Comparison of ENCODE assay signal across 12 cellular contexts in the genomic region with DNA sequence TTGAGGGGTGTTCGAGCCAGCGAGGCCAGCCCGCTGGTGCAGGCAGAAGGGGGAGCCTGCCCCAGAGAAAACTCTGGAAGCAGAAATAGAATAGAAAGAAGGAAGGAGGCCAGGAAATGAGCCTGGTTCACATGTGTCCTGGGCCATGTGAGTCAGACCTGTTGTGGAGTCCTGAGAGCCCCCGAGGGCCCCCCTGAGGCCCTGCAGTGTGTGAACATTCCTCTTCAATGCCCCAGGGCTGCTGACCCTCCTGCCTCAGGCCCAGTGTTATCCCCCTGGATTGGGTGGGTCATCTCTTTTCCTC. TPM values are rescaled to one million over a fixed set of nuclear protein-coding genes. Genes with fewer than 3 reads are reported as not detected.
DNase-seq lines count a peak whose midpoint lies in the region; ATAC-seq and TF ChIP-seq lines count a peak whose summit lies in the region.
"Had no signal": no experiment of that assay in that cellular context is flagged by ENCODE, and none has a peak within 500 bp of the region (broad histone marks: within the 10 kb centered on the region; RNA-seq: fewer than 3 reads in every experiment).

No MANE protein-coding gene starts in this region.

- H3K36me3 ChIP-seq in cardiac muscle cell (peaks cover 28% of the 10 kb centered on the region), aorta (ENCODE audit: control insufficient read depth in 1 of 2, insufficient read depth in 2 of 2, low read length in 1 of 2) (peaks cover 0 to 8% of the 10 kb centered on the region in 2 donors), thyroid gland (peaks cover 4 to 16% of the 10 kb centered on the region in 2 donors)
- H3K36me3 ChIP-seq in naive thymus-derived CD4-positive, alpha-beta T cell (ENCODE audit: control insufficient read depth in 2 of 3, insufficient read depth in 3 of 3, low read length in 3 of 3) = peaks cover 0 to 7% (median 0%) of the 10 kb centered on the region in 3 experiments

- TF ChIP-seq CTCF in cardiac muscle cell (IDR thresholded peaks at IDR 0.05; ENCODE audit: low read depth, low read length) (no peak), fibroblast of mammary gland (conservative IDR thresholded peaks at IDR 0.05; ENCODE audit: control insufficient read depth, insufficient read depth, low read depth, low read length) (no peak), thyroid gland (IDR thresholded peaks at IDR 0.05) (no peak)

- no peak overlapping the region for H3K27ac Mint-ChIP-seq in naive thymus-derived CD4-positive, alpha-beta T cell
- H3K27ac Mint-ChIP-seq: activated naive CD8-positive, alpha-beta T cell treated with anti-CD3 and anti-CD28 coated beads for 36 hours had no signal

- H3K4me3 Mint-ChIP-seq in naive thymus-derived CD4-positive, alpha-beta T cell = no peak overlapping the region
- H3K4me3 Mint-ChIP-seq: activated naive CD8-positive, alpha-beta T cell treated with anti-CD3 and anti-CD28 coated beads for 36 hours had no signal

- H3K27me3 Mint-ChIP-seq in naive thymus-derived CD4-positive, alpha-beta T cell = no peaks in the 10 kb centered on the region
- H3K27me3 Mint-ChIP-seq: activated naive CD8-positive, alpha-beta T cell treated with anti-CD3 and anti-CD28 coated beads for 36 hours had no signal

- peaks cover 0 to 21% (median 11%) of the 10 kb centered on the region in 7 donors for H3K4me1 Mint-ChIP-seq in naive thymus-derived CD4-positive, alpha-beta T cell

- H3K9me3 ChIP-seq in cardiac muscle cell (ENCODE audit: low read depth) = no peaks in the 10 kb centered on the region
- H3K9me3 ChIP-seq in naive thymus-derived CD4-positive, alpha-beta T cell (ENCODE audit: control insufficient read depth in 2 of 3, low read length in 3 of 3) = no peaks in the 10 kb centered on the region
- H3K9me3 ChIP-seq in aorta (ENCODE audit: control insufficient read depth, low read length) = no peaks in the 10 kb centered on the region
- H3K9me3 ChIP-seq in thyroid gland = no peaks in the 10 kb centered on the region

- H3K4me1 ChIP-seq in cardiac muscle cell (ENCODE audit: low read depth) (peaks cover 6% of the 10 kb centered on the region), aorta (ENCODE audit: control insufficient read depth in 1 of 2, insufficient read depth in 2 of 2, low read length in 2 of 2) (peaks cover 0 to under 1% of the 10 kb centered on the region in 2 donors), thyroid gland (peaks cover 0 to 42% of the 10 kb centered on the region in 2 donors)
- H3K4me1 ChIP-seq in naive thymus-derived CD4-positive, alpha-beta T cell (ENCODE audit: control insufficient read depth in 2 of 2, insufficient read depth in 2 of 2, low read length in 2 of 2) = no peaks in the 10 kb centered on the region

- 2 to 8% methylated on average over 4 of the region's 4 CpGs for WGBS in aorta, 2 donors
- WGBS in thyroid gland, 2 donors = 47 to 77% methylated on average over 4 of the region's 4 CpGs

- intact Hi-C loops in Right ventricle myocardium superior (cut with DNase I) = no loop called here
- intact Hi-C loops in naive thymus-derived CD4-positive, alpha-beta T cell (cut with micrococcal nuclease) = no loop called here
- intact Hi-C loops in aorta (cut with DNase I) = no loop called here
- intact Hi-C loops in thyroid gland (cut with DNase I) = no loop called here

- POLR2A ChIA-PET in naive thymus-derived CD4-positive, alpha-beta T cell (lab: Charles Lee) = no interaction called here

- ATAC-seq in Right ventricle myocardium superior (ENCODE audit: poor library complexity) (no peak), aorta (ENCODE audit: low FRiP score) (peak; percentile 40)
- ATAC-seq in naive thymus-derived CD4-positive, alpha-beta T cell = peak; percentile 43
- ATAC-seq: PC-3 had no signal

- H3K4me3 ChIP-seq in cardiac muscle cell (no peak overlapping the region), fibroblast of mammary gland (ENCODE audit: control insufficient read depth, low read depth, low read length) (no peak overlapping the region), aorta (ENCODE audit: low read length in 2 of 2) (no peak overlapping the region), thyroid gland (replicated peaks in 1 of 3) (no peak overlapping the region)
- no peak overlapping the region for H3K4me3 ChIP-seq in naive thymus-derived CD4-positive, alpha-beta T cell (ENCODE audit: low read length)

- no peak for TF ChIP-seq POLR2A in thyroid gland (IDR thresholded peaks at IDR 0.05)

- peak overlapping the region; percentile 47 for H3K27ac ChIP-seq in cardiac muscle cell
- H3K27ac ChIP-seq in naive thymus-derived CD4-positive, alpha-beta T cell (ENCODE audit: low read depth, low read length) = no peak overlapping the region
- peak overlapping the region in 1 of 2 donors; percentile 15 for H3K27ac ChIP-seq in aorta (ENCODE audit: low read depth in 1 of 2, low read length in 2 of 2)
- peak overlapping the region in 1 of 3 donors; percentile 46 for H3K27ac ChIP-seq in thyroid gland

- H3K9me3 Mint-ChIP-seq in naive thymus-derived CD4-positive, alpha-beta T cell = no peaks in the 10 kb centered on the region
- H3K9me3 Mint-ChIP-seq: activated naive CD8-positive, alpha-beta T cell treated with anti-CD3 and anti-CD28 coated beads for 36 hours had no signal

- peaks cover 0 to 27% (median 0%) of the 10 kb centered on the region in 5 donors for H3K36me3 Mint-ChIP-seq in naive thymus-derived CD4-positive, alpha-beta T cell
- H3K36me3 Mint-ChIP-seq: activated naive CD8-positive, alpha-beta T cell treated with anti-CD3 and anti-CD28 coated beads for 36 hours had no signal

- H3K27me3 ChIP-seq in cardiac muscle cell (no peaks in the 10 kb centered on the region), aorta (ENCODE audit: control insufficient read depth in 1 of 2, insufficient read depth in 2 of 2, low read length in 1 of 2) (no peaks in the 10 kb centered on the region), thyroid gland (no peaks in the 10 kb centered on the region)
- H3K27me3 ChIP-seq in naive thymus-derived CD4-positive, alpha-beta T cell (ENCODE audit: control insufficient read depth in 2 of 2, insufficient read depth in 2 of 2, low read length in 2 of 2) = no peaks in the 10 kb centered on the region

- CTCF ChIA-PET in naive thymus-derived CD4-positive, alpha-beta T cell (lab: Charles Lee) = no interaction called here

- DNase-seq in cardiac muscle cell (ENCODE audit: low read depth in 1 of 2, low spot score in 1 of 2) = peak in 1 of 2 donors; percentile 67
- DNase-seq in Right ventricle myocardium superior = no peak
- peak; percentile 88 for DNase-seq in fibroblast of mammary gland (ENCODE audit: low read depth)
- no peak for DNase-seq in naive thymus-derived CD4-positive, alpha-beta T cell
- peak in 1 of 2 donors; percentile 75 for DNase-seq in aorta
- no peak for DNase-seq in KBM-7
- DNase-seq in thyroid gland = no peak
- DNase-seq in stimulated activated CD4-positive, alpha-beta T cell treated with anti-CD3 and anti-CD28 coated beads, Interleukin-4, amount 100 ng/mL, for 1 hour = no peak
- DNase-seq: activated naive CD8-positive, alpha-beta T cell treated with anti-CD3 and anti-CD28 coated beads for 36 hours; NCI-H1092 treated with DMSO at 0.1 percent for 48 hours; PC-3 had no signal

- in situ Hi-C loops in KBM-7 (cut with MboI; ENCODE audit: low pct_unique_long_range_greater_than_20kb, low sequenced_read_pairs) = no loop called here

RNA-seq across cellular contexts. Expression of a gene that starts 0.2 kb away (rescaled TPM):
- total RNA-seq in cardiac muscle cell (not detected in 2 replicates), Right ventricle myocardium superior (not detected), aorta (not detected), thyroid gland (not detected)
- polyA plus RNA-seq in cardiac muscle cell (not detected in 2 replicates), aorta (not detected)
- not detected for total RNA-seq in naive thymus-derived CD4-positive, alpha-beta T cell
- polyA plus RNA-seq in naive thymus-derived CD4-positive, alpha-beta T cell = not detected
- total RNA-seq: activated naive CD8-positive, alpha-beta T cell treated with anti-CD3 and anti-CD28 coated beads for 36 hours; omental fat pad; PC-3 had no signal

RNA-seq across cellular contexts. Expression of a gene that starts 19.3 kb away (rescaled TPM):
- total RNA-seq in cardiac muscle cell = 37.1 and 77.5 TPM in 2 replicates
- 28.3 and 28.5 TPM in 2 replicates for polyA plus RNA-seq in cardiac muscle cell
- total RNA-seq in Right ventricle myocardium superior = 121 TPM
- total RNA-seq in naive thymus-derived CD4-positive, alpha-beta T cell = 100 to 1,000 TPM in 1 of 5 experiments, 10 to 100 TPM in 3, under 1 TPM in 1; 0.58 to 119 (median 14.8) TPM
- polyA plus RNA-seq in naive thymus-derived CD4-positive, alpha-beta T cell = 1 to 10 TPM in 1 of 2 donors, under 1 TPM in 1; 0.72 to 1.2 TPM
- 100 to 1,000 TPM; 517 to 992 TPM for total RNA-seq in aorta
- polyA plus RNA-seq in aorta = 100 to 1,000 TPM in 1 of 2 donors, 10 to 100 TPM in 1; 36.8 to 223 TPM
- 100 to 1,000 TPM in 3 of 4 donors, 10 to 100 TPM in 1; 98.5 to 161 (median 118) TPM for total RNA-seq in thyroid gland

RNA-seq across cellular contexts. Expression of a gene that starts 36.4 kb away (rescaled TPM):
- 34.6 and 53.0 TPM in 2 replicates for total RNA-seq in cardiac muscle cell
- 37.2 and 45.9 TPM in 2 replicates for polyA plus RNA-seq in cardiac muscle cell
- total RNA-seq in Right ventricle myocardium superior = 49.5 TPM
- 100 to 1,000 TPM; 206 to 403 (median 294) TPM for total RNA-seq in naive thymus-derived CD4-positive, alpha-beta T cell
- 100 to 1,000 TPM in 1 of 2 donors, 10 to 100 TPM in 1; 99.3 to 104 TPM for polyA plus RNA-seq in naive thymus-derived CD4-positive, alpha-beta T cell
- 100 to 1,000 TPM; 199 to 258 TPM for total RNA-seq in aorta
- polyA plus RNA-seq in aorta = 100 to 1,000 TPM in 1 of 2 donors, 10 to 100 TPM in 1; 99.8 to 382 TPM
- 100 to 1,000 TPM in 1 of 4 donors, 10 to 100 TPM in 3; 79.0 to 144 (median 89.8) TPM for total RNA-seq in thyroid gland

RNA-seq across cellular contexts. Expression of a gene that starts 58.7 kb away (rescaled TPM):
- 30.8 and 35.0 TPM in 2 replicates for total RNA-seq in cardiac muscle cell
- polyA plus RNA-seq in cardiac muscle cell = 11.9 and 14.7 TPM in 2 replicates
- total RNA-seq in Right ventricle myocardium superior = 10.3 TPM
- total RNA-seq in naive thymus-derived CD4-positive, alpha-beta T cell = 10 to 100 TPM in 3 of 5 experiments, 1 to 10 TPM in 2; 5.7 to 22.4 (median 15.5) TPM
- 1 to 10 TPM in 1 of 2 donors, under 1 TPM in 1; 0.46 to 2.8 TPM for polyA plus RNA-seq in naive thymus-derived CD4-positive, alpha-beta T cell
- 10 to 100 TPM; 31.6 to 48.4 TPM for total RNA-seq in aorta
- 10 to 100 TPM; 19.8 to 32.2 TPM for polyA plus RNA-seq in aorta
- 10 to 100 TPM; 11.8 to 48.0 (median 16.1) TPM for total RNA-seq in thyroid gland
